8 cellular contexts compared by ENCODE assay signal in genomic region chr12:109310247-109311125, GRCh38. TPM values are rescaled to one million over a fixed set of nuclear protein-coding genes. Genes with fewer than 3 reads are reported as not detected.
DNase-seq lines count a peak whose midpoint lies in the region; ATAC-seq and TF ChIP-seq lines count a peak whose summit lies in the region.
"Had no signal": no experiment of that assay in that cellular context is flagged by ENCODE, and none has a peak within 500 bp of the region (broad histone marks: within the 10 kb centered on the region; RNA-seq: fewer than 3 reads in every experiment).

No MANE protein-coding gene starts in this region.

- H3K9me3 ChIP-seq in H9 (ENCODE audit: control insufficient read depth, low read depth, low read length), result no peaks in the 10 kb centered on the region
- H3K9me3 ChIP-seq: SJSA1 had no signal

- no peaks in the 10 kb centered on the region for H3K9me3 Mint-ChIP-seq in H9
- H3K9me3 Mint-ChIP-seq in central memory CD8-positive, alpha-beta T cell, result no peaks in the 10 kb centered on the region
- H3K9me3 Mint-ChIP-seq in natural killer cell treated with Interleukin-12 subunit alpha and Interleukin-12 subunit beta and Interleukin-15 and Interleukin-18, amount 100 ng/mL, for 72 hours, result no peaks in the 10 kb centered on the region

- H2BK5ac ChIP-seq in H9 (ENCODE audit: insufficient read length, low read length), result no peak overlapping the region

- no peaks in the 10 kb centered on the region for H3K4me1 ChIP-seq in H9 (ENCODE audit: insufficient read depth, low read length)

- H2BK120ac ChIP-seq in H9 (ENCODE audit: low read depth, low read length, poor library complexity, severe bottlenecking), result no peak overlapping the region

- no peaks in the 10 kb centered on the region; a peak in 1 of 7 replicates for H3K36me3 Mint-ChIP-seq in H9 (ENCODE audit: insufficient read depth in 1 of 3, low read depth in 3 of 3)
- no peaks in the 10 kb centered on the region for H3K36me3 Mint-ChIP-seq in central memory CD8-positive, alpha-beta T cell (ENCODE audit: insufficient read depth)
- peaks cover 6% of the 10 kb centered on the region for H3K36me3 Mint-ChIP-seq in natural killer cell treated with Interleukin-12 subunit alpha and Interleukin-12 subunit beta and Interleukin-15 and Interleukin-18, amount 100 ng/mL, for 72 hours

- no peak overlapping the region for H2AFZ ChIP-seq in H9 (ENCODE audit: low read length)

- no peak overlapping the region for H2BK15ac ChIP-seq in H9 (ENCODE audit: low read depth, low read length)

- DNase-seq in H9 (no peak), NCI-H2196 (lab: John Stamatoyannopoulos, UW; ENCODE audit: unreplicated experiment) (peak; percentile 70), AG08395 (ENCODE audit: low spot score) (no peak)
- DNase-seq in central memory CD8-positive, alpha-beta T cell (ENCODE audit: low spot score in 2 of 2), result no peak
- DNase-seq in natural killer cell treated with Interleukin-12 subunit alpha and Interleukin-12 subunit beta and Interleukin-15 and Interleukin-18, amount 100 ng/mL, for 72 hours (ENCODE audit: low spot score), result no peak
- DNase-seq in effector CD8-positive, alpha-beta T cell (lab: John Stamatoyannopoulos, UW), result no peak

- H3K27ac ChIP-seq in H9 (ENCODE audit: insufficient read length, low read depth, low read length), result no peak overlapping the region
- H3K27ac ChIP-seq: SJSA1 had no signal

- H2BK12ac ChIP-seq in H9 (ENCODE audit: insufficient read length, low read depth, low read length), result no peak overlapping the region

- no peak overlapping the region for H3T11ph ChIP-seq in H9 (ENCODE audit: low read length)

- H3K79me1 ChIP-seq in H9 (ENCODE audit: insufficient read depth, low read depth, low read length, poor library complexity, severe bottlenecking), result no peaks in the 10 kb centered on the region

- H3K23me2 ChIP-seq in H9 (ENCODE audit: insufficient read length, low read depth, low read length, poor library complexity, severe bottlenecking), result peaks cover 13% of the 10 kb centered on the region

- H3K4ac ChIP-seq in H9 (ENCODE audit: low read depth, low read length), result no peak overlapping the region

- no peak overlapping the region for H3K14ac ChIP-seq in H9 (ENCODE audit: insufficient read depth, low read length)

- no peak overlapping the region for H3K18ac ChIP-seq in H9 (ENCODE audit: insufficient read length, low read depth, low read length)

- H3K9ac ChIP-seq in H9 (ENCODE audit: extremely low read depth, insufficient read length, low read length), result no peak overlapping the region

- no peak overlapping the region for H2AK5ac ChIP-seq in H9 (ENCODE audit: insufficient read length, low read length)

- H3K27me3 ChIP-seq in H9 (ENCODE audit: insufficient read depth, low read length), result peaks cover 32% of the 10 kb centered on the region

- no peak overlapping the region for H3K56ac ChIP-seq in H9 (ENCODE audit: insufficient read length, low read depth, low read length)

- H3K23ac ChIP-seq in H9 (ENCODE audit: insufficient read length, low read depth, low read length), result no peak overlapping the region

- no peaks in the 10 kb centered on the region for H4K20me1 ChIP-seq in H9 (ENCODE audit: control insufficient read depth, insufficient read depth, insufficient read length)

- no peak for TF ChIP-seq CTCF in H9 (conservative IDR thresholded peaks at IDR 0.05)

- no peak overlapping the region for H2BK20ac ChIP-seq in H9 (ENCODE audit: low read depth, low read length, poor library complexity, severe bottlenecking)

- H3K79me2 ChIP-seq in H9 (ENCODE audit: insufficient read depth, low read length), result no peaks in the 10 kb centered on the region

- H4K8ac ChIP-seq in H9 (replicated peaks; ENCODE audit: insufficient read length, low read depth, low read length), result no peak overlapping the region

- ATAC-seq in central memory CD8-positive, alpha-beta T cell (replicated peaks; ENCODE audit: extremely low read depth, poor library complexity, severe bottlenecking), result peak; percentile 10
- peak in 1 of 2 donors; percentile 29 for ATAC-seq in natural killer cell treated with Interleukin-12 subunit alpha and Interleukin-12 subunit beta and Interleukin-15 and Interleukin-18, amount 100 ng/mL, for 72 hours
- no peak for ATAC-seq in GM19455 (IDR thresholded peaks at IDR 0.05; ENCODE audit: unreplicated experiment)

- no peak overlapping the region for H3K27ac Mint-ChIP-seq in H9
- no peak overlapping the region for H3K27ac Mint-ChIP-seq in central memory CD8-positive, alpha-beta T cell (ENCODE audit: low read depth)
- H3K27ac Mint-ChIP-seq in natural killer cell treated with Interleukin-12 subunit alpha and Interleukin-12 subunit beta and Interleukin-15 and Interleukin-18, amount 100 ng/mL, for 72 hours, result peak overlapping the region in 1 of 2 donors; percentile 27

- peaks cover 8 to 13% of the 10 kb centered on the region in 2 experiments; a peak in 3 of 4 replicates for H3K4me1 Mint-ChIP-seq in H9
- H3K4me1 Mint-ChIP-seq in central memory CD8-positive, alpha-beta T cell, result peaks cover 7% of the 10 kb centered on the region
- peaks cover 6 to 7% of the 10 kb centered on the region in 2 donors for H3K4me1 Mint-ChIP-seq in natural killer cell treated with Interleukin-12 subunit alpha and Interleukin-12 subunit beta and Interleukin-15 and Interleukin-18, amount 100 ng/mL, for 72 hours (ENCODE audit: low read depth in 2 of 2)

- H4K91ac ChIP-seq in H9 (ENCODE audit: insufficient read length, low read depth, low read length), result no peak overlapping the region

- H3K27me3 Mint-ChIP-seq in H9 (ENCODE audit: low read depth), result peaks cover 80% of the 10 kb centered on the region
- peaks cover 95% of the 10 kb centered on the region for H3K27me3 Mint-ChIP-seq in central memory CD8-positive, alpha-beta T cell
- peaks cover 48 to 77% of the 10 kb centered on the region in 2 donors for H3K27me3 Mint-ChIP-seq in natural killer cell treated with Interleukin-12 subunit alpha and Interleukin-12 subunit beta and Interleukin-15 and Interleukin-18, amount 100 ng/mL, for 72 hours

- peak overlapping the region; percentile 62 for H3K4me2 ChIP-seq in H9 (ENCODE audit: insufficient read depth, insufficient read length, low read length)

- H4K5ac ChIP-seq in H9 (ENCODE audit: insufficient read length, low read depth, low read length), result no peak overlapping the region

- WGBS in H9 (ENCODE audit: extremely low coverage, insufficient read length, low lambda C conversion rate), result no CpG with 5 or more reads among the region's 33 CpGs

- H3K4me3 Mint-ChIP-seq in H9, result peak overlapping the region; percentile 63 to 83
- peak overlapping the region; percentile 82 for H3K4me3 Mint-ChIP-seq in central memory CD8-positive, alpha-beta T cell
- H3K4me3 Mint-ChIP-seq in natural killer cell treated with Interleukin-12 subunit alpha and Interleukin-12 subunit beta and Interleukin-15 and Interleukin-18, amount 100 ng/mL, for 72 hours, result peak overlapping the region; percentile 83

RNA-seq across cellular contexts. Expression of gene FOXN4, which starts 1.4 kb away (rescaled TPM):
- 0.29 and 0.39 TPM in 2 replicates for total RNA-seq in H9 (2021)
- total RNA-seq in natural killer cell treated with Interleukin-12 subunit alpha and Interleukin-12 subunit beta and Interleukin-15 and Interleukin-18, amount 100 ng/mL, for 72 hours, result not detected
- total RNA-seq: SJSA1 had no signal

RNA-seq across cellular contexts. Expression of gene MYO1H, which starts 37.2 kb away (rescaled TPM):
- 0.11 and 0.26 TPM in 2 replicates for total RNA-seq in H9 (2021)
- not detected for total RNA-seq in natural killer cell treated with Interleukin-12 subunit alpha and Interleukin-12 subunit beta and Interleukin-15 and Interleukin-18, amount 100 ng/mL, for 72 hours
- total RNA-seq: SJSA1 had no signal
